ENCODE assay signal across 8 cellular contexts in the genomic region with DNA sequence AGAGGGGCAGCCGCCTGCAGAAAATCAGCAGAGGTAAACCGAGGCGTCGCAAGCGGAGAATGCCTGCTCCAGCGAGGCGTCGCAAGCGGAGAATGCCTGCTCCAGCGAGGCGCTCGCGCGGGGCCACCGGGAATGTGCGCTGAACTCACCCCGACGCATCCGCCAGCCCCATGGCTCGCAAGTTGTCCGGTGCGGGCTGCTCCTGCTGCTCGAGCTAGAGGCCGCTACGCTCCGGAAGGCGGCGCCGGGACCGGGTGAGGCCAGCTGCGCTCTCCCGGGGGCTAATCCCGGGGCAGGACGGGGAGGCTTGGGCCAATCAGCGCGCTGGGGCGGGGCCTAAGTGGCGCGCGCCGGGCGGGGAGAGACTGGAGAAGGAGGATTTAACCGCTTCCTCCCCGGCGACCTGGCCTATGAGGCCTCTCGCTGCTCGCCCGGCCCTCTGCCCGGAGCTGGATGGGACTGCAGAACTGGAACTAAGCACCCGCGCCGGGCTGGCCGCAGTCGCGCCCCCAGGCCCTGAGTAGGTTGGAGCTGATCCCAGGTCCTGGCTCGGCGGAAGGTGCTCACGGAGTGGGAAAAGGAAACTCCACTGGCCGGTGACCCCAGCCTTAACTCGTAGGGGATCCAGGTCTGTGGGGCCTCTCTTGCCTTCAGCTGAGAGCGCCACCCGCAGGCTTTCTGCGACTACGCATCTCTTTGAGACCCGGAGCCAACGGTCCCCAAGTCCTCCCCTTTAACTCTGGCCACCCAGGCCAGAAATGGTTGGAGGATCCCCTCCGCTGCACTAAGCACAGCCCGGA. TPM values are rescaled to one million over a fixed set of nuclear protein-coding genes. Genes with fewer than 3 reads are reported as not detected.
DNase-seq lines count a peak whose midpoint lies in the region; ATAC-seq, FAIRE-seq and TF ChIP-seq lines count a peak whose summit lies in the region.

A gene with protein sequence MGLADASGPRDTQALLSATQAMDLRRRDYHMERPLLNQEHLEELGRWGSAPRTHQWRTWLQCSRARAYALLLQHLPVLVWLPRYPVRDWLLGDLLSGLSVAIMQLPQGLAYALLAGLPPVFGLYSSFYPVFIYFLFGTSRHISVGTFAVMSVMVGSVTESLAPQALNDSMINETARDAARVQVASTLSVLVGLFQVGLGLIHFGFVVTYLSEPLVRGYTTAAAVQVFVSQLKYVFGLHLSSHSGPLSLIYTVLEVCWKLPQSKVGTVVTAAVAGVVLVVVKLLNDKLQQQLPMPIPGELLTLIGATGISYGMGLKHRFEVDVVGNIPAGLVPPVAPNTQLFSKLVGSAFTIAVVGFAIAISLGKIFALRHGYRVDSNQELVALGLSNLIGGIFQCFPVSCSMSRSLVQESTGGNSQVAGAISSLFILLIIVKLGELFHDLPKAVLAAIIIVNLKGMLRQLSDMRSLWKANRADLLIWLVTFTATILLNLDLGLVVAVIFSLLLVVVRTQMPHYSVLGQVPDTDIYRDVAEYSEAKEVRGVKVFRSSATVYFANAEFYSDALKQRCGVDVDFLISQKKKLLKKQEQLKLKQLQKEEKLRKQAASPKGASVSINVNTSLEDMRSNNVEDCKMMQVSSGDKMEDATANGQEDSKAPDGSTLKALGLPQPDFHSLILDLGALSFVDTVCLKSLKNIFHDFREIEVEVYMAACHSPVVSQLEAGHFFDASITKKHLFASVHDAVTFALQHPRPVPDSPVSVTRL (minus strand): TSS at position 240 of the 800 bp plus-strand sequence. CDS start 68 bp downstream, at position 172.

- H3K4me3 ChIP-seq in heart right ventricle (peak within 1 kb of the TSS; percentile 73 to 99 (median 88)), upper lobe of right lung (peak within 1 kb of the TSS; percentile 98)

- peak; percentile 99 for FAIRE-seq in GM12892 (lab: Jason Lieb, UNC)

- TF ChIP-seq POLR2A in GM12892 (IDR thresholded peaks at IDR 0.05; ENCODE audit: low read depth, low read length), result peak; percentile 34; the same call in 1 of the 2 replicates

- 0 to 1% methylated on average over 68 of the region's 68 CpGs for WGBS in heart right ventricle, 2 donors

- TF ChIP-seq CTCF in heart right ventricle (IDR thresholded peaks at IDR 0.05) (peak in 8 of 9 donors; percentile 38 to 69 (median 45)), upper lobe of right lung (IDR thresholded peaks at IDR 0.05) (peak; percentile 45)

- ATAC-seq in HG02870 (IDR thresholded peaks at IDR 0.05; ENCODE audit: unreplicated experiment) (peak; percentile 92), heart right ventricle (peak; percentile 98 to 99 (median 99)), upper lobe of right lung (peak; percentile 97)

- peak; percentile 100 for DNase-seq in GM12892 (ENCODE audit: insufficient read length)
- peak; percentile 89 for DNase-seq in NCI-H146 (lab: John Stamatoyannopoulos, UW)
- peak; percentile 85 to 96 (median 89) for DNase-seq in T-helper 1 cell
- DNase-seq in amniotic epithelial cell (ENCODE audit: low read depth), result peak; percentile 93
- DNase-seq in heart right ventricle, result peak; percentile 97 to 98
- DNase-seq in posterior vena cava (ENCODE audit: low spot score), result peak; percentile 99
- peak; percentile 99 for DNase-seq in upper lobe of right lung

- no peaks in the 10 kb centered on the region for H3K9me3 ChIP-seq in heart right ventricle
- H3K9me3 ChIP-seq in upper lobe of right lung, result no peaks in the 10 kb centered on the region

- H3K4me1 ChIP-seq in heart right ventricle (peaks cover 5 to 28% (median 21%) of the 10 kb centered on the region in 9 donors), upper lobe of right lung (peaks cover 18% of the 10 kb centered on the region)

- H3K27ac ChIP-seq in heart right ventricle (peak within 1 kb of the TSS; percentile 55 to 91 (median 88)), upper lobe of right lung (peak within 1 kb of the TSS; percentile 75)

- no peaks in the 10 kb centered on the region for H3K27me3 ChIP-seq in heart right ventricle
- H3K27me3 ChIP-seq in upper lobe of right lung, result no peaks in the 10 kb centered on the region

- H3K36me3 ChIP-seq in heart right ventricle (peaks cover 0 to 32% (median 0%) of the 10 kb centered on the region in 9 donors), upper lobe of right lung (no peaks in the 10 kb centered on the region)

- intact Hi-C loops in heart right ventricle (cut with DNase I) (loop anchor here in 5 of 10 donors (2.0 to 10.0 kb wide), 4 partner anchors 49 to 171 kb away; a partner anchor contains a TSS), posterior vena cava (cut with DNase I) (no loop called here), upper lobe of right lung (cut with DNase I) (no loop called here)

RNA-seq across cellular contexts. Expression of the gene that starts here (rescaled TPM):
- 14.3 TPM for polyA plus RNA-seq in GM12892 (2012; ENCODE audit: missing spikeins)
- total RNA-seq in heart right ventricle, result 10 to 100 TPM in 6 of 10 donors, 1 to 10 TPM in 4; 5.2 to 17.7 (median 10.2) TPM
- polyA plus RNA-seq in heart right ventricle, result 10 to 100 TPM; 11.3 to 25.4 TPM
- 10 to 100 TPM in 1 of 2 donors, 1 to 10 TPM in 1; 7.0 to 11.7 TPM for total RNA-seq in posterior vena cava
- 19.9 TPM for total RNA-seq in upper lobe of right lung

Comparison
In these comparisons a context has a peak if more than half of its experiments do, and no peak if none do; other contexts are left out.
1. Peak in every context shown above with its lines: DNase-seq, ATAC-seq, H3K4me3 ChIP-seq and H3K27ac ChIP-seq.